20 cellular contexts compared by ENCODE assay signal in genomic region chr2:148569221-148569620, GRCh38.
DNase-seq lines count a peak whose midpoint lies in the region; ATAC-seq, FAIRE-seq and TF ChIP-seq lines count a peak whose summit lies in the region.
"Had no signal": no experiment of that assay in that cellular context is flagged by ENCODE, and none has a peak within 500 bp of the region (broad histone marks: within the 10 kb centered on the region; RNA-seq: fewer than 3 reads in every experiment).

No MANE protein-coding gene starts in this region.

- no peak for FAIRE-seq in GM12892 (lab: Jason Lieb, UNC)
- FAIRE-seq: G401.6, GM19239 had no signal

- TF ChIP-seq POLR2A in GM12892 (IDR thresholded peaks at IDR 0.05; ENCODE audit: low read depth, low read length) = no peak

- H3K4me1 Mint-ChIP-seq in stimulated activated naive CD8-positive, alpha-beta T cell treated with anti-CD3 and anti-CD28 coated beads, Interleukin-15, amount 100 ng/mL, for 72 hours = peaks cover 27% of the 10 kb centered on the region
- H3K4me1 Mint-ChIP-seq: B cell; CD4-positive, CD25-positive, alpha-beta regulatory T cell; GM23338 had no signal

- H3K9me3 ChIP-seq in neuronal stem cell (replicated peaks in 1 of 2; ENCODE audit: control insufficient read depth in 2 of 2, insufficient read depth in 1 of 2, low read depth in 1 of 2, low read length in 2 of 2) = no peaks in the 10 kb centered on the region
- no peaks in the 10 kb centered on the region for H3K9me3 ChIP-seq in colonic mucosa
- H3K9me3 ChIP-seq: BLaER1, Caco-2, HAP-1 had no signal

- H3K4me3 Mint-ChIP-seq in stimulated activated naive CD8-positive, alpha-beta T cell treated with anti-CD3 and anti-CD28 coated beads, Interleukin-15, amount 100 ng/mL, for 72 hours = no peak overlapping the region
- H3K4me3 Mint-ChIP-seq: B cell; CD4-positive, CD25-positive, alpha-beta regulatory T cell; CD8-positive, alpha-beta T cell; GM23338; HFFc6 had no signal

- H3K4me3 ChIP-seq in coronary artery = no peak overlapping the region
- H3K4me3 ChIP-seq in neuronal stem cell (ENCODE audit: low read length in 2 of 2) = no peak overlapping the region
- H3K4me3 ChIP-seq in colonic mucosa = no peak overlapping the region
- H3K4me3 ChIP-seq: BLaER1, GM23338, HAP-1 had no signal

- no peak overlapping the region for H2BK15ac ChIP-seq in neuronal stem cell (ENCODE audit: low read length)

- peak; percentile 34 for ATAC-seq in stimulated activated naive CD8-positive, alpha-beta T cell treated with anti-CD3 and anti-CD28 coated beads, Interleukin-15, amount 100 ng/mL, for 72 hours
- ATAC-seq in stimulated activated naive CD8-positive, alpha-beta T cell treated with anti-CD3 and anti-CD28 coated beads, Interleukin-15, Interleukin-2, amounts not matched to agents 100 U/mL and 50 U/mL, for 24 hours = no peak
- ATAC-seq: GM23338 had no signal

- no peaks in the 10 kb centered on the region for H3K27me3 ChIP-seq in neuronal stem cell (ENCODE audit: control insufficient read depth in 3 of 3, insufficient read depth in 3 of 3, low read depth in 1 of 3, low read length in 3 of 3)
- no peaks in the 10 kb centered on the region for H3K27me3 ChIP-seq in colonic mucosa
- H3K27me3 ChIP-seq: BLaER1 had no signal

- no peak for TF ChIP-seq CTCF in coronary artery (IDR thresholded peaks at IDR 0.05)
- TF ChIP-seq CTCF in colonic mucosa (IDR thresholded peaks at IDR 0.05) = no peak
- TF ChIP-seq CTCF in GM20000 (IDR thresholded peaks at IDR 0.05; ENCODE audit: extremely low read depth, missing control alignments) = no peak

- H3K27ac ChIP-seq in coronary artery = no peak overlapping the region
- no peak overlapping the region for H3K27ac ChIP-seq in neuronal stem cell (replicated peaks; ENCODE audit: low read length)
- no peak overlapping the region for H3K27ac ChIP-seq in colonic mucosa
- H3K27ac ChIP-seq: BLaER1, C4-2B had no signal

- H2AK5ac ChIP-seq in neuronal stem cell (ENCODE audit: low read depth, low read length) = no peak overlapping the region

- no peak overlapping the region for H4K91ac ChIP-seq in neuronal stem cell (ENCODE audit: low read depth, low read length, poor library complexity)

- H3K4me1 ChIP-seq in neuronal stem cell (ENCODE audit: control insufficient read depth in 2 of 2, insufficient read depth in 1 of 2, low read depth in 1 of 2, low read length in 2 of 2) (peaks cover 8 to 11% of the 10 kb centered on the region in 2 donors), colonic mucosa (no peaks in the 10 kb centered on the region)
- H3K4me1 ChIP-seq: BLaER1, Caco-2, HAP-1 had no signal

- no peak overlapping the region for H3K14ac ChIP-seq in neuronal stem cell (ENCODE audit: low read length)

- H2BK5ac ChIP-seq in neuronal stem cell (ENCODE audit: low read length) = no peak overlapping the region

- H2BK12ac ChIP-seq in neuronal stem cell (ENCODE audit: low read length) = no peak overlapping the region

- no peaks in the 10 kb centered on the region for H3K79me1 ChIP-seq in neuronal stem cell (ENCODE audit: low read depth, low read length)

- H3K36me3 ChIP-seq in neuronal stem cell (replicated peaks in 1 of 2; ENCODE audit: control insufficient read depth in 2 of 2, insufficient read depth in 2 of 2, low read length in 2 of 2) (no peaks in the 10 kb centered on the region), colonic mucosa (no peaks in the 10 kb centered on the region)
- H3K36me3 ChIP-seq: BLaER1, HAP-1 had no signal

- H3K27ac Mint-ChIP-seq in stimulated activated naive CD8-positive, alpha-beta T cell treated with anti-CD3 and anti-CD28 coated beads, Interleukin-15, amount 100 ng/mL, for 72 hours = no peak overlapping the region
- H3K27ac Mint-ChIP-seq: B cell; CD4-positive, CD25-positive, alpha-beta regulatory T cell; GM23338; HFFc6 had no signal

- no peak for DNase-seq in stimulated activated naive CD8-positive, alpha-beta T cell treated with anti-CD3 and anti-CD28 coated beads, Interleukin-15, amount 100 ng/mL, for 72 hours
- DNase-seq in stimulated activated naive CD8-positive, alpha-beta T cell treated with anti-CD3 and anti-CD28 coated beads, Interleukin-15, Interleukin-2, amounts not matched to agents 100 U/mL and 50 U/mL, for 24 hours = no peak
- DNase-seq in coronary artery (ENCODE audit: low spot score) = peak; percentile 60
- DNase-seq in neuronal stem cell (ENCODE audit: low spot score) = no peak
- DNase-seq in colonic mucosa = no peak
- no peak for DNase-seq in GM20000 (ENCODE audit: low spot score)
- DNase-seq in GM12892 (ENCODE audit: insufficient read length) = no peak
- DNase-seq: Caco-2; CD4-positive, CD25-positive, alpha-beta regulatory T cell; DMS153; DND-41; HFFc6 had no signal

- no peak overlapping the region for H4K8ac ChIP-seq in neuronal stem cell (ENCODE audit: low read depth, low read length)

- H3K4ac ChIP-seq in neuronal stem cell (ENCODE audit: low read length) = no peak overlapping the region

- peaks cover 0 to 6% of the 10 kb centered on the region in 2 donors for H3K9me3 Mint-ChIP-seq in stimulated activated naive CD8-positive, alpha-beta T cell treated with anti-CD3 and anti-CD28 coated beads, Interleukin-15, amount 100 ng/mL, for 72 hours
- H3K9me3 Mint-ChIP-seq: CD8-positive, alpha-beta T cell; HFFc6 had no signal

- intact Hi-C loops in colonic mucosa (cut with DNase I) = no loop called here

- no peak overlapping the region for H2AFZ ChIP-seq in neuronal stem cell (ENCODE audit: low read length)
- H2AFZ ChIP-seq: GM23338 had no signal

- H3K18ac ChIP-seq in neuronal stem cell (ENCODE audit: low read length) = no peak overlapping the region

- H3K4me2 ChIP-seq in neuronal stem cell (ENCODE audit: insufficient read depth, low read length, poor library complexity, severe bottlenecking) = no peak overlapping the region
- H3K4me2 ChIP-seq: BLaER1, GM23338 had no signal

- no CpG with 5 or more reads among the region's 8 CpGs for WGBS in neuronal stem cell (ENCODE audit: extremely low coverage in 2 of 2, insufficient read length in 2 of 2, insufficient replicate concordance in 1 of 2), 2 donors

- H3K9ac ChIP-seq in neuronal stem cell (ENCODE audit: low read depth, low read length, poor library complexity) (peak overlapping the region; percentile 51), colonic mucosa (ENCODE audit: low read depth in 2 of 2, low read length in 2 of 2) (no peak overlapping the region)
- H3K9ac ChIP-seq: BLaER1 had no signal

- H3K23ac ChIP-seq in neuronal stem cell (ENCODE audit: low read depth, low read length, poor library complexity) = no peak overlapping the region

- H2BK120ac ChIP-seq in neuronal stem cell (ENCODE audit: low read depth, low read length) = no peak overlapping the region

- H3K27me3 Mint-ChIP-seq in stimulated activated naive CD8-positive, alpha-beta T cell treated with anti-CD3 and anti-CD28 coated beads, Interleukin-15, amount 100 ng/mL, for 72 hours = no peaks in the 10 kb centered on the region
